Comparison of ENCODE assay signal across 8 cellular contexts in the genomic region with DNA sequence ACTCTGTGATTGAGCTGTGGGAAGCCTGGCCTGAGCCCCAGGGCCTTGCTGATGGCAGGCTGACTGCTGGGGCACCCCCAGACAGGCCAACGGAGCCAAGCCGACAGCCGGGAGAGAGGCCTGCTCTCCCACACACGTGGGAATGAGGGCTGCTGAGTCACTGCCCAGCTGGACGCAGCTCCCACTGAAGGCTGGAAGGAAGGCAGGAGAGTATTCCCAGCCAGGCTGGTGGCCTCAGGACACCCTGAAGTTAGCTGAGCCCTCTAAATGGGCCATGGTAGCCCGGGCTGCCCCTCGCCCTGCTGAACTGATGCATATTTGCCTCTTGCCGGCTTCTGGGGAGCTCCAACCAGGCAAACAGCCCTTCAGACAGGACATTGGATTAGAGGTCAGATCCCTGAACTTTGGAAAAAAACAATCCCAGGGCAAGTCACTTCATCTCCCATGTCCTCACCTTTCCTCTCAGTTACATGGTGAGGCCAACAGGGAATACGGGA.
DNase-seq lines count a peak whose midpoint lies in the region; ATAC-seq and TF ChIP-seq lines count a peak whose summit lies in the region.

No MANE protein-coding gene starts in this region.

- ATAC-seq in GM21447 (IDR thresholded peaks at IDR 0.05; ENCODE audit: unreplicated experiment) (no peak), natural killer cell (no peak), HG03135 (IDR thresholded peaks at IDR 0.05; ENCODE audit: unreplicated experiment) (no peak)

- H3K4me3 Mint-ChIP-seq in natural killer cell = no peak overlapping the region

- H3K27me3 ChIP-seq in WERI-Rb-1 (ENCODE audit: insufficient read depth, low read depth, severe bottlenecking) = no peaks in the 10 kb centered on the region
- H3K27me3 ChIP-seq in left ventricle myocardium inferior (ENCODE audit: low read depth) = peaks cover 41% of the 10 kb centered on the region

- H3K36me3 Mint-ChIP-seq in natural killer cell = no peaks in the 10 kb centered on the region

- peaks cover 0 to 6% of the 10 kb centered on the region in 2 donors for H3K4me1 Mint-ChIP-seq in natural killer cell

- no peak overlapping the region for H3K27ac Mint-ChIP-seq in natural killer cell

- peaks cover 15% of the 10 kb centered on the region for H3K4me1 ChIP-seq in left ventricle myocardium inferior

- peaks cover 30 to 54% of the 10 kb centered on the region in 2 donors for H3K27me3 Mint-ChIP-seq in natural killer cell (ENCODE audit: low read depth in 2 of 2)

- peak; percentile 91 for DNase-seq in EH (ENCODE audit: low read depth)
- peak; percentile 35 for DNase-seq in WERI-Rb-1
- DNase-seq in left ventricle myocardium inferior = peak; percentile 80
- DNase-seq in retina = peak; percentile 54
- DNase-seq in SKM-1 treated with dmso at 0.1 percent for 144 hours (lab: John Stamatoyannopoulos, UW; ENCODE audit: unreplicated experiment) = no peak
- no peak for DNase-seq in natural killer cell

- TF ChIP-seq CTCF in WERI-Rb-1 (IDR thresholded peaks at IDR 0.05; ENCODE audit: low read depth, low read length) (no peak), left ventricle myocardium inferior (IDR thresholded peaks at IDR 0.05; ENCODE audit: borderline replicate concordance) (no peak), natural killer cell (IDR thresholded peaks at IDR 0.05) (no peak)

- peak overlapping the region; percentile 10; the same call in 1 of the 2 replicates for H3K27ac ChIP-seq in WERI-Rb-1
- peak overlapping the region; percentile 21 for H3K27ac ChIP-seq in left ventricle myocardium inferior (replicated peaks)

- H3K36me3 ChIP-seq in WERI-Rb-1 (no peaks in the 10 kb centered on the region), left ventricle myocardium inferior (no peaks in the 10 kb centered on the region)

- H3K9me3 Mint-ChIP-seq in natural killer cell = peaks cover 2 to 3% of the 10 kb centered on the region in 2 donors

- H3K4me3 ChIP-seq in WERI-Rb-1 (ENCODE audit: low read depth, low read length) (no peak overlapping the region), left ventricle myocardium inferior (no peak overlapping the region)

- H3K9me3 ChIP-seq in WERI-Rb-1 (ENCODE audit: severe bottlenecking) (peaks cover 10% of the 10 kb centered on the region), left ventricle myocardium inferior (replicated peaks) (peaks cover 15% of the 10 kb centered on the region)

- intact Hi-C loops in left ventricle myocardium inferior (cut with micrococcal nuclease) (no loop called here), natural killer cell (cut with micrococcal nuclease) (no loop called here)

Comparison
In these comparisons a context has a peak if more than half of its experiments do, and no peak if none do; other contexts are left out.
1. DNase-seq: peak in EH (single experiment), WERI-Rb-1 (single experiment), left ventricle myocardium inferior (single experiment) and retina (single experiment); none in SKM-1 treated with dmso at 0.1 percent for 144 hours (single experiment) and natural killer cell (single experiment).